In the genomic region with DNA sequence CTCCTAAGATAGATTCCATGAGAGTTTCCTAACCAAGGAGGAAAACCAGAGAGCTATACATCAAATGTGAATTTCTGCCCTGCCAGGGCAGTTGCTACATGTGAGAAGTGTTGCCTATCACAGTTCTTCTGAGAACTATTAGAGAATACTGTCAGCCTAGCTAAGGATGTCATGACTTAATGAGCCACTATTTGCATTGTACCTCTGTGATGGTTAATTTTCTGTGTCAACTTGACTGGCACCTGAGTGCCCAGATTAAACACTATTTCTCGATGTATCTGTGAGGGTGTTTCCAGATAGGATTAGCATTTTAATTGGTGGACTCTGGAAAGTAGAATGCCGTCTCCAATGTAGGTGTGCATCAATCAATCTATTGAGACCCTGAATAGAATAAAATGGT, we compare ENCODE assay signal across 9 cellular contexts. TPM values are rescaled to one million over a fixed set of nuclear protein-coding genes. Genes with fewer than 3 reads are reported as not detected.
"Had no signal": no experiment of that assay in that cellular context is flagged by ENCODE, and none has a peak within 500 bp of the region (broad histone marks: within the 10 kb centered on the region; RNA-seq: fewer than 3 reads in every experiment).

No MANE protein-coding gene starts in this region.

- FAIRE-seq: HepG2, HTR-8/SVneo, K562 had no signal

- H3K4me3 ChIP-seq: K562 had no signal

- DNase-seq: IMR-90, KBM-7, KG1 had no signal

RNA-seq across cellular contexts. Expression of a gene that starts 1.7 kb away (rescaled TPM):
- total RNA-seq: HepG2, IMR-90 had no signal
- polyA plus RNA-seq: HepG2, IgD-negative memory B cell, IMR-90 had no signal

RNA-seq across cellular contexts. Expression of a gene that starts 10.6 kb away (rescaled TPM):
- total RNA-seq: HepG2, HT-29, IMR-90, K562 had no signal
- polyA plus RNA-seq: HepG2, IgD-negative memory B cell, IMR-90 had no signal

RNA-seq across cellular contexts. Expression of a gene that starts 22.6 kb away (rescaled TPM):
- total RNA-seq: HepG2, HT-29, HT1080, IMR-90 had no signal
- polyA plus RNA-seq: HepG2, IgD-negative memory B cell, IMR-90 had no signal
